In the genomic region with DNA sequence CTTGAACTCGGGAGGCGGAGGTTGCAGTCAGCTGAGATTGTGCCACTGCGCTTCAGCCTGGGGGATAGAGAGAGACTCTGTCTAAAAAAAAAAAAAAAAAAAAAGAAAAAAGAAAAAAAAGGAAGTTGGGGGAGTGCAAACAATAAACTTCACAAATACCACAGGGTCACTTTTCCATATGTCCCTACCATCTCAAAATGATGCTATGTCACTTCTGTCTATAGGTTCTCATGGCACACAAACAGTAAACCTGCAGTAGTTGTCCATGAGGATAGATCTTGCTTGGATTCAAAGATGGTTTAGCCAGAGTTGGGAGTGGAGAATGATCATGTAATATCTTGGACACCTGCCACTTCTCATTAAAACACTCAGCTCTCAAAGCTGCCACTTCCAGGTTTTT, we compare ENCODE assay signal across 8 cellular contexts. TPM values are rescaled to one million over a fixed set of nuclear protein-coding genes. Genes with fewer than 3 reads are reported as not detected.
DNase-seq lines count a peak whose midpoint lies in the region; ATAC-seq and TF ChIP-seq lines count a peak whose summit lies in the region.

No MANE protein-coding gene starts in this region.

- H3K27ac Mint-ChIP-seq in activated CD4-positive, alpha-beta T cell treated with anti-CD3 and anti-CD28 coated beads, Interleukin-2, amount 10 ng/mL, durations not matched to agents 7 days and 5 days, result peak overlapping the region; percentile 98

- H3K4me3 ChIP-seq in WI38 (ENCODE audit: low read depth, low read length) (peak overlapping the region; percentile 99), hepatocyte (peak overlapping the region; percentile 50), stomach smooth muscle (ENCODE audit: low read length in 2 of 2) (peak overlapping the region; percentile 99 to 100)

- no peaks in the 10 kb centered on the region for H3K9me3 Mint-ChIP-seq in activated CD4-positive, alpha-beta T cell treated with anti-CD3 and anti-CD28 coated beads, Interleukin-2, amount 10 ng/mL, durations not matched to agents 7 days and 5 days

- peak overlapping the region in 1 of 2 donors; percentile 98 for H3K9ac ChIP-seq in stomach smooth muscle (ENCODE audit: low read length in 2 of 2)

- 100% methylated on average over 3 of the region's 3 CpGs for WGBS in hepatocyte (ENCODE audit: low lambda C conversion rate, missing lambda C conversion rate)

- no peaks in the 10 kb centered on the region for H3K27me3 ChIP-seq in hepatocyte
- H3K27me3 ChIP-seq in stomach smooth muscle (ENCODE audit: control insufficient read depth in 1 of 2, insufficient read depth in 2 of 2, low read length in 2 of 2), result no peaks in the 10 kb centered on the region

- no peaks in the 10 kb centered on the region for H3K9me3 ChIP-seq in hepatocyte (ENCODE audit: low read depth)
- H3K9me3 ChIP-seq in stomach smooth muscle (ENCODE audit: control insufficient read depth in 2 of 2, low read length in 2 of 2), result no peaks in the 10 kb centered on the region

- no peaks in the 10 kb centered on the region for H4K20me1 ChIP-seq in hepatocyte (ENCODE audit: insufficient read depth, poor library complexity, severe bottlenecking)

- H3K4me1 Mint-ChIP-seq in activated CD4-positive, alpha-beta T cell treated with anti-CD3 and anti-CD28 coated beads, Interleukin-2, amount 10 ng/mL, durations not matched to agents 7 days and 5 days, result peaks cover 36% of the 10 kb centered on the region

- no peak for DNase-seq in activated CD4-positive, alpha-beta T cell treated with anti-CD3 and anti-CD28 coated beads, Interleukin-2, amount 10 ng/mL, durations not matched to agents 7 days and 5 days
- DNase-seq in activated CD4-positive, alpha-beta T cell treated with anti-CD3 and anti-CD28 coated beads, Interleukin-2, amount 50 U/mL, for 4 hours, result no peak
- DNase-seq in hepatocyte (ENCODE audit: low spot score), result no peak
- DNase-seq in GM10266 (ENCODE audit: extremely low spot score), result no peak
- no peak for DNase-seq in stimulated activated CD4-positive, alpha-beta T cell treated with anti-CD3 and anti-CD28 coated beads, Interleukin-4, amount 100 ng/mL, for 1 hour

- POLR2A ChIA-PET in activated CD4-positive, alpha-beta T cell treated with anti-CD3 and anti-CD28 coated beads, Interleukin-2, amount 10 ng/mL, durations not matched to agents 7 days and 5 days (lab: Charles Lee), result interaction anchor here (1.0 kb wide), 1 partner anchor 102 kb away, joined by 4 read pairs; no protein-coding TSS in a partner anchor

- H2AFZ ChIP-seq in hepatocyte, result peak overlapping the region; percentile 79

- no peaks in the 10 kb centered on the region for H3K27me3 Mint-ChIP-seq in activated CD4-positive, alpha-beta T cell treated with anti-CD3 and anti-CD28 coated beads, Interleukin-2, amount 10 ng/mL, durations not matched to agents 7 days and 5 days

- H3K36me3 Mint-ChIP-seq in activated CD4-positive, alpha-beta T cell treated with anti-CD3 and anti-CD28 coated beads, Interleukin-2, amount 10 ng/mL, durations not matched to agents 7 days and 5 days (ENCODE audit: low read depth), result peaks cover 13% of the 10 kb centered on the region

- H3K79me2 ChIP-seq in hepatocyte, result peaks cover 41% of the 10 kb centered on the region

- no peak for ATAC-seq in HG02884 (IDR thresholded peaks at IDR 0.05; ENCODE audit: unreplicated experiment)

- H3K36me3 ChIP-seq in hepatocyte (replicated peaks; ENCODE audit: insufficient read depth, low read depth) (no peaks in the 10 kb centered on the region), stomach smooth muscle (ENCODE audit: control insufficient read depth in 2 of 2, insufficient read depth in 2 of 2, low read length in 2 of 2) (peaks cover 2 to 16% of the 10 kb centered on the region in 2 donors)

- peak overlapping the region; percentile 96 for H3K4me3 Mint-ChIP-seq in activated CD4-positive, alpha-beta T cell treated with anti-CD3 and anti-CD28 coated beads, Interleukin-2, amount 10 ng/mL, durations not matched to agents 7 days and 5 days

- H3K9me2 ChIP-seq in hepatocyte (replicated peaks; ENCODE audit: insufficient read depth), result no peaks in the 10 kb centered on the region

- H3K4me1 ChIP-seq in hepatocyte (ENCODE audit: insufficient read depth) (peaks cover 3% of the 10 kb centered on the region), stomach smooth muscle (ENCODE audit: control insufficient read depth, insufficient read depth, low read length) (peaks cover 11% of the 10 kb centered on the region)

- CTCF ChIA-PET in activated CD4-positive, alpha-beta T cell treated with anti-CD3 and anti-CD28 coated beads, Interleukin-2, amount 10 ng/mL, durations not matched to agents 7 days and 5 days (lab: Charles Lee), result interaction anchor here (0.7 to 1.9 kb wide), 7 partner anchors 12 to 670 kb away, joined by 3 to 5 read pairs (median 4); a partner anchor contains a TSS

- TF ChIP-seq CTCF in WI38 (IDR thresholded peaks at IDR 0.05; ENCODE audit: low read depth, low read length) (no peak), hepatocyte (IDR thresholded peaks at IDR 0.05; ENCODE audit: poor library complexity) (no peak), GM10266 (IDR thresholded peaks at IDR 0.05; ENCODE audit: control insufficient read depth, insufficient read depth, low read depth, missing control alignments) (no peak)

- H3K4me2 ChIP-seq in hepatocyte, result peak overlapping the region; percentile 77

- peak overlapping the region; percentile 76 for H3K27ac ChIP-seq in hepatocyte
- peak overlapping the region; percentile 91 for H3K27ac ChIP-seq in stomach smooth muscle (ENCODE audit: low read length)

RNA-seq across cellular contexts. Expression of a gene that starts 1.1 kb away (rescaled TPM):
- total RNA-seq in activated CD4-positive, alpha-beta T cell treated with anti-CD3 and anti-CD28 coated beads, Interleukin-2, amount 10 ng/mL, durations not matched to agents 7 days and 5 days, result 10 to 100 TPM; 39.7 to 40.0 TPM
- 31.8 and 36.9 TPM in 2 replicates for total RNA-seq in hepatocyte
- 26.5 and 31.8 TPM in 2 replicates for polyA plus RNA-seq in hepatocyte

RNA-seq across cellular contexts. Expression of a gene that starts 9.5 kb away (rescaled TPM):
- 100 to 1,000 TPM; 117 to 119 TPM for total RNA-seq in activated CD4-positive, alpha-beta T cell treated with anti-CD3 and anti-CD28 coated beads, Interleukin-2, amount 10 ng/mL, durations not matched to agents 7 days and 5 days
- total RNA-seq in hepatocyte, result 168 and 197 TPM in 2 replicates
- 122 and 125 TPM in 2 replicates for polyA plus RNA-seq in hepatocyte

RNA-seq across cellular contexts. Expression of a gene that starts 18.2 kb away (rescaled TPM):
- 10 to 100 TPM; 21.6 to 23.2 TPM for total RNA-seq in activated CD4-positive, alpha-beta T cell treated with anti-CD3 and anti-CD28 coated beads, Interleukin-2, amount 10 ng/mL, durations not matched to agents 7 days and 5 days
- total RNA-seq in hepatocyte, result 10.9 and 11.9 TPM in 2 replicates
- 34.5 and 37.7 TPM in 2 replicates for polyA plus RNA-seq in hepatocyte

RNA-seq across cellular contexts. Expression of a gene that starts 35.2 kb away (rescaled TPM):
- total RNA-seq in activated CD4-positive, alpha-beta T cell treated with anti-CD3 and anti-CD28 coated beads, Interleukin-2, amount 10 ng/mL, durations not matched to agents 7 days and 5 days, result 10 to 100 TPM; 48.7 to 60.3 TPM
- total RNA-seq in hepatocyte, result 27.5 and 28.1 TPM in 2 replicates
- polyA plus RNA-seq in hepatocyte, result 76.2 and 82.7 TPM in 2 replicates

RNA-seq across cellular contexts. Expression of a gene that starts 35.8 kb away (rescaled TPM):
- 10 to 100 TPM; 17.9 to 19.4 TPM for total RNA-seq in activated CD4-positive, alpha-beta T cell treated with anti-CD3 and anti-CD28 coated beads, Interleukin-2, amount 10 ng/mL, durations not matched to agents 7 days and 5 days
- total RNA-seq in hepatocyte, result 68.0 and 87.4 TPM in 2 replicates
- 63.5 and 82.3 TPM in 2 replicates for polyA plus RNA-seq in hepatocyte
